ENCODE assay signal across 11 cellular contexts in genomic region chr16:31129568-31130335, GRCh38. TPM values are rescaled to one million over a fixed set of nuclear protein-coding genes. Genes with fewer than 3 reads are reported as not detected.
DNase-seq lines count a peak whose midpoint lies in the region; TF ChIP-seq lines count a peak whose summit lies in the region.
"Had no signal": no experiment of that assay in that cellular context is flagged by ENCODE, and none has a peak within 500 bp of the region (broad histone marks: within the 10 kb centered on the region; RNA-seq: fewer than 3 reads in every experiment).

No MANE protein-coding gene starts in this region.

- H3K4me1 ChIP-seq in suprapubic skin = peaks cover 63% of the 10 kb centered on the region

- intact Hi-C loops in dorsolateral prefrontal cortex (cut with DNase I) = no loop called here

- TF ChIP-seq CTCF in dorsolateral prefrontal cortex (IDR thresholded peaks at IDR 0.05 in 54 of 56, conservative IDR thresholded peaks at IDR 0.05 in 2 of 56; ENCODE audit: low read depth in 1 of 56, partially characterized antibody in 56 of 56) (no peak), suprapubic skin (IDR thresholded peaks at IDR 0.05) (no peak)

- H3K9me3 ChIP-seq in suprapubic skin = no peaks in the 10 kb centered on the region

- H3K27me3 ChIP-seq in dorsolateral prefrontal cortex = no peaks in the 10 kb centered on the region
- no peaks in the 10 kb centered on the region for H3K27me3 ChIP-seq in suprapubic skin

- H3K27ac ChIP-seq in dorsolateral prefrontal cortex (peak overlapping the region in 58 of 59 donors; percentile 18 to 95 (median 82)), suprapubic skin (peak overlapping the region; percentile 83)

- DNase-seq in HT-29 (ENCODE audit: low spot score) (peak; percentile 26), dorsolateral prefrontal cortex (peak in 1 of 10 donors; percentile 42), midbrain (lab: John Stamatoyannopoulos, UW) (peak; percentile 29), suprapubic skin (ENCODE audit: low spot score in 2 of 2) (no peak), KG1 (lab: John Stamatoyannopoulos, UW) (no peak), NCI-H146 (lab: John Stamatoyannopoulos, UW) (no peak), NCI-H1436 treated with DMSO at 0.1 percent for 48 hours (lab: John Stamatoyannopoulos, UW) (no peak), NCI-H1694 (lab: John Stamatoyannopoulos, UW) (no peak)
- DNase-seq: activated CD4-positive, alpha-beta T cell treated with anti-CD3 and anti-CD28 coated beads, Interleukin-2, amount 50 U/mL, for 1 hour; activated naive CD8-positive, alpha-beta T cell treated with anti-CD3 and anti-CD28 coated beads, Interleukin-2, amount 10 ng/mL, durations not matched to agents 7 days and 5 days; IMR-90 had no signal

- peak overlapping the region in 5 of 59 donors; percentile 3 to 27 (median 15) for H3K4me3 ChIP-seq in dorsolateral prefrontal cortex
- H3K4me3 ChIP-seq in suprapubic skin = no peak overlapping the region

- WGBS in suprapubic skin = 66% methylated on average over 22 of the region's 29 CpGs

- no peak for TF ChIP-seq EP300 in suprapubic skin (IDR thresholded peaks at IDR 0.05)

- H3K36me3 ChIP-seq in suprapubic skin = peaks cover 44% of the 10 kb centered on the region

- TF ChIP-seq POLR2A in suprapubic skin (IDR thresholded peaks at IDR 0.05) = no peak

RNA-seq across cellular contexts. Expression of gene PRSS8, which starts 5.8 kb away (rescaled TPM):
- total RNA-seq in HT-29 (2014; rRNA removed; shearing (Covaris generic)) = 116 and 128 TPM in 2 replicates
- 1 to 10 TPM in 3 of 120 experiments, under 1 TPM in 34, not detected in 83; 0.29 to 1.6 (median 0.47) TPM for total RNA-seq in dorsolateral prefrontal cortex
- 100 to 1,000 TPM in 3 of 4 donors, 10 to 100 TPM in 1; 46.3 to 168 (median 140) TPM for total RNA-seq in suprapubic skin
- total RNA-seq: activated naive CD8-positive, alpha-beta T cell treated with anti-CD3 and anti-CD28 coated beads, Interleukin-2, amount 10 ng/mL, durations not matched to agents 7 days and 5 days; IMR-90 had no signal

RNA-seq across cellular contexts. Expression of gene KAT8, which starts 12.3 kb away (rescaled TPM):
- total RNA-seq in HT-29 (2014; rRNA removed; shearing (Covaris generic)) = 50.1 and 55.7 TPM in 2 replicates
- total RNA-seq in dorsolateral prefrontal cortex (10 to 100 TPM; 58.1 to 99.4 (median 78.1) TPM), suprapubic skin (100 to 1,000 TPM in 1 of 4 donors, 10 to 100 TPM in 3; 62.3 to 100 (median 69.8) TPM)

RNA-seq across cellular contexts. Expression of gene PRSS36, which starts 20.1 kb away (rescaled TPM):
- 2.3 and 4.1 TPM in 2 replicates for total RNA-seq in HT-29 (2014; rRNA removed; shearing (Covaris generic))
- total RNA-seq in dorsolateral prefrontal cortex (1 to 10 TPM in 105 of 120 experiments, under 1 TPM in 15; 0.39 to 6.2 (median 2.1) TPM), suprapubic skin (10 to 100 TPM in 2 of 4 donors, 1 to 10 TPM in 2; 2.2 to 17.8 (median 8.4) TPM)

RNA-seq across cellular contexts. Expression of gene BCKDK, which starts 21.6 kb away (rescaled TPM):
- 53.2 and 56.3 TPM in 2 replicates for total RNA-seq in HT-29 (2014; rRNA removed; shearing (Covaris generic))
- total RNA-seq in dorsolateral prefrontal cortex (10 to 100 TPM; 27.7 to 57.4 (median 35.6) TPM), suprapubic skin (10 to 100 TPM; 51.0 to 63.2 (median 58.2) TPM)

RNA-seq across cellular contexts. Expression of gene VKORC1, which starts 35.2 kb away (rescaled TPM):
- 72.3 and 74.4 TPM in 2 replicates for total RNA-seq in HT-29 (2014; rRNA removed; shearing (Covaris generic))
- total RNA-seq in dorsolateral prefrontal cortex (10 to 100 TPM; 23.4 to 53.8 (median 37.0) TPM), suprapubic skin (10 to 100 TPM; 53.8 to 79.3 (median 68.0) TPM)

Comparison
In these comparisons a context has a peak if more than half of its experiments do, and no peak if none do; other contexts are left out.
1. DNase-seq: peak in HT-29 (single experiment) and midbrain (single experiment); none in suprapubic skin (0 of 2), KG1 (single experiment), NCI-H146 (single experiment), NCI-H1436 treated with DMSO at 0.1 percent for 48 hours (single experiment) and NCI-H1694 (single experiment).
2. RNA of gene PRSS8, which starts 5.8 kb away (total RNA-seq): 46.3 to 168 TPM in suprapubic skin and 116 to 128 TPM in HT-29; 0.29 to 1.6 TPM in dorsolateral prefrontal cortex; every median in the first group is over 10 times any median in the second.